ENCODE assay signal across 1 cellular context in the genomic region with DNA sequence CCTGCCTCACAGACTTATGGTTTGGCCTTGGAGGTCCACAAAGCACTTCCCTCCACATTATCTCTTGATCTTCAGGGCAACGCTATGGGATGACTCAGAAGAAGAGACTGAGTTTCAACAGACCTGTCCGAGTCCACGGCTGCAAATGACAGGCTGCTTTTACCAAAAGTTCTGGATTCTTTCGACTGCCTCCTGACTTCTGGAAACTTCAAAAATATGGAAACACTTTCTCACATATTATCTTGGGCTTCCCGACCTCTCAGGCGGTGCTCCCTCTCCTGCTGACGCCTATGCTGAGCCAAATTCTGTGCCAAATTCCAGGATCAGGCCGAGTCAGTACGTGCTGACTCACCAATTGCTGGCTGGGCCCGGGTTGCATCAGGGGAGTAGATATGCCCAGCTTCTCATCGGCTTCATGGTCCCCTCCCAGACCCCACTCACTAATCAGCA.
TF ChIP-seq lines count a peak whose summit lies in the region.

No MANE protein-coding gene starts in this region.

TF ChIP-seq in K562, 482 proteins besides CTCF, POLR2A, EP300 and RAD21 (continued from another document and continues in another):
- TF ChIP-seq, protein P1, sequence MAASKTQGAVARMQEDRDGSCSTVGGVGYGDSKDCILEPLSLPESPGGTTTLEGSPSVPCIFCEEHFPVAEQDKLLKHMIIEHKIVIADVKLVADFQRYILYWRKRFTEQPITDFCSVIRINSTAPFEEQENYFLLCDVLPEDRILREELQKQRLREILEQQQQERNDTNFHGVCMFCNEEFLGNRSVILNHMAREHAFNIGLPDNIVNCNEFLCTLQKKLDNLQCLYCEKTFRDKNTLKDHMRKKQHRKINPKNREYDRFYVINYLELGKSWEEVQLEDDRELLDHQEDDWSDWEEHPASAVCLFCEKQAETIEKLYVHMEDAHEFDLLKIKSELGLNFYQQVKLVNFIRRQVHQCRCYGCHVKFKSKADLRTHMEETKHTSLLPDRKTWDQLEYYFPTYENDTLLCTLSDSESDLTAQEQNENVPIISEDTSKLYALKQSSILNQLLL (CRISPR knock-in tag; IDR thresholded peaks at IDR 0.05; ENCODE audit: borderline replicate concordance) = no peak
- TF ChIP-seq FIP1L1 (IDR thresholded peaks at IDR 0.05; ENCODE audit: low read depth, low read length, poor library complexity, severe bottlenecking) = no peak
- TF ChIP-seq, protein P2, sequence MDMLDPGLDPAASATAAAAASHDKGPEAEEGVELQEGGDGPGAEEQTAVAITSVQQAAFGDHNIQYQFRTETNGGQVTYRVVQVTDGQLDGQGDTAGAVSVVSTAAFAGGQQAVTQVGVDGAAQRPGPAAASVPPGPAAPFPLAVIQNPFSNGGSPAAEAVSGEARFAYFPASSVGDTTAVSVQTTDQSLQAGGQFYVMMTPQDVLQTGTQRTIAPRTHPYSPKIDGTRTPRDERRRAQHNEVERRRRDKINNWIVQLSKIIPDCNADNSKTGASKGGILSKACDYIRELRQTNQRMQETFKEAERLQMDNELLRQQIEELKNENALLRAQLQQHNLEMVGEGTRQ (CRISPR knock-in tag; IDR thresholded peaks at IDR 0.05) = no peak
- TF ChIP-seq SMARCA4 (IDR thresholded peaks at IDR 0.05) = peak; percentile 68; the same call in 1 of the 2 replicates
- TF ChIP-seq, protein P3, sequence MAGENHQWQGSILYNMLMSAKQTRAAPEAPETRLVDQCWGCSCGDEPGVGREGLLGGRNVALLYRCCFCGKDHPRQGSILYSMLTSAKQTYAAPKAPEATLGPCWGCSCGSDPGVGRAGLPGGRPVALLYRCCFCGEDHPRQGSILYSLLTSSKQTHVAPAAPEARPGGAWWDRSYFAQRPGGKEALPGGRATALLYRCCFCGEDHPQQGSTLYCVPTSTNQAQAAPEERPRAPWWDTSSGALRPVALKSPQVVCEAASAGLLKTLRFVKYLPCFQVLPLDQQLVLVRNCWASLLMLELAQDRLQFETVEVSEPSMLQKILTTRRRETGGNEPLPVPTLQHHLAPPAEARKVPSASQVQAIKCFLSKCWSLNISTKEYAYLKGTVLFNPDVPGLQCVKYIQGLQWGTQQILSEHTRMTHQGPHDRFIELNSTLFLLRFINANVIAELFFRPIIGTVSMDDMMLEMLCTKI (IDR thresholded peaks at IDR 0.05; ENCODE audit: partially characterized antibody) = no peak
- TF ChIP-seq, protein P4, sequence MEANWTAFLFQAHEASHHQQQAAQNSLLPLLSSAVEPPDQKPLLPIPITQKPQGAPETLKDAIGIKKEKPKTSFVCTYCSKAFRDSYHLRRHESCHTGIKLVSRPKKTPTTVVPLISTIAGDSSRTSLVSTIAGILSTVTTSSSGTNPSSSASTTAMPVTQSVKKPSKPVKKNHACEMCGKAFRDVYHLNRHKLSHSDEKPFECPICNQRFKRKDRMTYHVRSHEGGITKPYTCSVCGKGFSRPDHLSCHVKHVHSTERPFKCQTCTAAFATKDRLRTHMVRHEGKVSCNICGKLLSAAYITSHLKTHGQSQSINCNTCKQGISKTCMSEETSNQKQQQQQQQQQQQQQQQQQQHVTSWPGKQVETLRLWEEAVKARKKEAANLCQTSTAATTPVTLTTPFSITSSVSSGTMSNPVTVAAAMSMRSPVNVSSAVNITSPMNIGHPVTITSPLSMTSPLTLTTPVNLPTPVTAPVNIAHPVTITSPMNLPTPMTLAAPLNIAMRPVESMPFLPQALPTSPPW (CRISPR knock-in tag; IDR thresholded peaks at IDR 0.05) = peak; percentile 41; the same call in 1 of the 2 replicates
- TF ChIP-seq NR2F6 (CRISPR knock-in tag; IDR thresholded peaks at IDR 0.05) = no peak
- TF ChIP-seq, protein P5, sequence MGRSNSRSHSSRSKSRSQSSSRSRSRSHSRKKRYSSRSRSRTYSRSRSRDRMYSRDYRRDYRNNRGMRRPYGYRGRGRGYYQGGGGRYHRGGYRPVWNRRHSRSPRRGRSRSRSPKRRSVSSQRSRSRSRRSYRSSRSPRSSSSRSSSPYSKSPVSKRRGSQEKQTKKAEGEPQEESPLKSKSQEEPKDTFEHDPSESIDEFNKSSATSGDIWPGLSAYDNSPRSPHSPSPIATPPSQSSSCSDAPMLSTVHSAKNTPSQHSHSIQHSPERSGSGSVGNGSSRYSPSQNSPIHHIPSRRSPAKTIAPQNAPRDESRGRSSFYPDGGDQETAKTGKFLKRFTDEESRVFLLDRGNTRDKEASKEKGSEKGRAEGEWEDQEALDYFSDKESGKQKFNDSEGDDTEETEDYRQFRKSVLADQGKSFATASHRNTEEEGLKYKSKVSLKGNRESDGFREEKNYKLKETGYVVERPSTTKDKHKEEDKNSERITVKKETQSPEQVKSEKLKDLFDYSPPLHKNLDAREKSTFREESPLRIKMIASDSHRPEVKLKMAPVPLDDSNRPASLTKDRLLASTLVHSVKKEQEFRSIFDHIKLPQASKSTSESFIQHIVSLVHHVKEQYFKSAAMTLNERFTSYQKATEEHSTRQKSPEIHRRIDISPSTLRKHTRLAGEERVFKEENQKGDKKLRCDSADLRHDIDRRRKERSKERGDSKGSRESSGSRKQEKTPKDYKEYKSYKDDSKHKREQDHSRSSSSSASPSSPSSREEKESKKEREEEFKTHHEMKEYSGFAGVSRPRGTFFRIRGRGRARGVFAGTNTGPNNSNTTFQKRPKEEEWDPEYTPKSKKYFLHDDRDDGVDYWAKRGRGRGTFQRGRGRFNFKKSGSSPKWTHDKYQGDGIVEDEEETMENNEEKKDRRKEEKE (IDR thresholded peaks at IDR 0.05; ENCODE audit: borderline replicate concordance in 1 of 2, control insufficient read depth in 1 of 2, low read depth in 2 of 2, low read length in 1 of 2) = no peak
- TF ChIP-seq, protein P6, sequence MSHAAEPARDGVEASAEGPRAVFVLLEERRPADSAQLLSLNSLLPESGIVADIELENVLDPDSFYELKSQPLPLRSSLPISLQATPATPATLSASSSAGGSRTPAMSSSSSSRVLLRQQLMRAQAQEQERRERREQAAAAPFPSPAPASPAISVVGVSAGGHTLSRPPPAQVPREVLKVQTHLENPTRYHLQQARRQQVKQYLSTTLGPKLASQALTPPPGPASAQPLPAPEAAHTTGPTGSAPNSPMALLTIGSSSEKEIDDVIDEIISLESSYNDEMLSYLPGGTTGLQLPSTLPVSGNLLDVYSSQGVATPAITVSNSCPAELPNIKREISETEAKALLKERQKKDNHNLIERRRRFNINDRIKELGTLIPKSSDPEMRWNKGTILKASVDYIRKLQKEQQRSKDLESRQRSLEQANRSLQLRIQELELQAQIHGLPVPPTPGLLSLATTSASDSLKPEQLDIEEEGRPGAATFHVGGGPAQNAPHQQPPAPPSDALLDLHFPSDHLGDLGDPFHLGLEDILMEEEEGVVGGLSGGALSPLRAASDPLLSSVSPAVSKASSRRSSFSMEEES (CRISPR knock-in tag; IDR thresholded peaks at IDR 0.05) = no peak
- no peak for TF ChIP-seq STAT5A (IDR thresholded peaks at IDR 0.05; ENCODE audit: borderline replicate concordance, low read length)
- TF ChIP-seq, protein P7, sequence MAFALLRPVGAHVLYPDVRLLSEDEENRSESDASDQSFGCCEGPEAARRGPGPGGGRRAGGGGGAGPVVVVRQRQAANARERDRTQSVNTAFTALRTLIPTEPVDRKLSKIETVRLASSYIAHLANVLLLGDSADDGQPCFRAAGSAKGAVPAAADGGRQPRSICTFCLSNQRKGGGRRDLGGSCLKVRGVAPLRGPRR (CRISPR knock-in tag; IDR thresholded peaks at IDR 0.05) = no peak
- TF ChIP-seq, protein P8, sequence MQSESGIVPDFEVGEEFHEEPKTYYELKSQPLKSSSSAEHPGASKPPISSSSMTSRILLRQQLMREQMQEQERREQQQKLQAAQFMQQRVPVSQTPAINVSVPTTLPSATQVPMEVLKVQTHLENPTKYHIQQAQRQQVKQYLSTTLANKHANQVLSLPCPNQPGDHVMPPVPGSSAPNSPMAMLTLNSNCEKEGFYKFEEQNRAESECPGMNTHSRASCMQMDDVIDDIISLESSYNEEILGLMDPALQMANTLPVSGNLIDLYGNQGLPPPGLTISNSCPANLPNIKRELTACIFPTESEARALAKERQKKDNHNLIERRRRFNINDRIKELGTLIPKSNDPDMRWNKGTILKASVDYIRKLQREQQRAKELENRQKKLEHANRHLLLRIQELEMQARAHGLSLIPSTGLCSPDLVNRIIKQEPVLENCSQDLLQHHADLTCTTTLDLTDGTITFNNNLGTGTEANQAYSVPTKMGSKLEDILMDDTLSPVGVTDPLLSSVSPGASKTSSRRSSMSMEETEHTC (IDR thresholded peaks at IDR 0.05) = no peak
- TF ChIP-seq, protein P9, sequence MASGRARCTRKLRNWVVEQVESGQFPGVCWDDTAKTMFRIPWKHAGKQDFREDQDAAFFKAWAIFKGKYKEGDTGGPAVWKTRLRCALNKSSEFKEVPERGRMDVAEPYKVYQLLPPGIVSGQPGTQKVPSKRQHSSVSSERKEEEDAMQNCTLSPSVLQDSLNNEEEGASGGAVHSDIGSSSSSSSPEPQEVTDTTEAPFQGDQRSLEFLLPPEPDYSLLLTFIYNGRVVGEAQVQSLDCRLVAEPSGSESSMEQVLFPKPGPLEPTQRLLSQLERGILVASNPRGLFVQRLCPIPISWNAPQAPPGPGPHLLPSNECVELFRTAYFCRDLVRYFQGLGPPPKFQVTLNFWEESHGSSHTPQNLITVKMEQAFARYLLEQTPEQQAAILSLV (tag; IDR thresholded peaks at IDR 0.05) = no peak
- no peak for TF ChIP-seq CBX2 (IDR thresholded peaks at IDR 0.05; ENCODE audit: insufficient read depth, low read length, poor library complexity, severe bottlenecking)
- TF ChIP-seq, protein P10, sequence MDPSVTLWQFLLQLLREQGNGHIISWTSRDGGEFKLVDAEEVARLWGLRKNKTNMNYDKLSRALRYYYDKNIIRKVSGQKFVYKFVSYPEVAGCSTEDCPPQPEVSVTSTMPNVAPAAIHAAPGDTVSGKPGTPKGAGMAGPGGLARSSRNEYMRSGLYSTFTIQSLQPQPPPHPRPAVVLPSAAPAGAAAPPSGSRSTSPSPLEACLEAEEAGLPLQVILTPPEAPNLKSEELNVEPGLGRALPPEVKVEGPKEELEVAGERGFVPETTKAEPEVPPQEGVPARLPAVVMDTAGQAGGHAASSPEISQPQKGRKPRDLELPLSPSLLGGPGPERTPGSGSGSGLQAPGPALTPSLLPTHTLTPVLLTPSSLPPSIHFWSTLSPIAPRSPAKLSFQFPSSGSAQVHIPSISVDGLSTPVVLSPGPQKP (CRISPR knock-in tag; IDR thresholded peaks at IDR 0.05) = no peak
- TF ChIP-seq FOXM1 (IDR thresholded peaks at IDR 0.05; ENCODE audit: low read depth) = no peak
- TF ChIP-seq FOXM1 (CRISPR knock-in tag; IDR thresholded peaks at IDR 0.05; ENCODE audit: low read depth) = no peak
- TF ChIP-seq, protein P11, sequence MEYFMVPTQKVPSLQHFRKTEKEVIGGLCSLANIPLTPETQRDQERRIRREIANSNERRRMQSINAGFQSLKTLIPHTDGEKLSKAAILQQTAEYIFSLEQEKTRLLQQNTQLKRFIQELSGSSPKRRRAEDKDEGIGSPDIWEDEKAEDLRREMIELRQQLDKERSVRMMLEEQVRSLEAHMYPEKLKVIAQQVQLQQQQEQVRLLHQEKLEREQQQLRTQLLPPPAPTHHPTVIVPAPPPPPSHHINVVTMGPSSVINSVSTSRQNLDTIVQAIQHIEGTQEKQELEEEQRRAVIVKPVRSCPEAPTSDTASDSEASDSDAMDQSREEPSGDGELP (CRISPR knock-in tag; IDR thresholded peaks at IDR 0.05; ENCODE audit: borderline replicate concordance) = no peak
- TF ChIP-seq SMAD2 (IDR thresholded peaks at IDR 0.05; ENCODE audit: low read depth, low read length) = no peak
- TF ChIP-seq HDAC2 (IDR thresholded peaks at IDR 0.05) = no peak
- no peak for TF ChIP-seq SAP30 (IDR thresholded peaks at IDR 0.05; ENCODE audit: borderline replicate concordance, insufficient read depth, low read depth, low read length, poor library complexity, severe bottlenecking)
- TF ChIP-seq NFE2 (IDR thresholded peaks at IDR 0.05; ENCODE audit: low read depth) = peak; percentile 64
- no peak for TF ChIP-seq MAZ (CRISPR knock-in tag; conservative IDR thresholded peaks at IDR 0.05 in 1 of 2, IDR thresholded peaks at IDR 0.05 in 1 of 2)
- no peak for TF ChIP-seq KDM1A (IDR thresholded peaks at IDR 0.05)
- TF ChIP-seq NR2C2 (CRISPR knock-in tag; IDR thresholded peaks at IDR 0.05) = no peak
- TF ChIP-seq NR2C2 (tag; IDR thresholded peaks at IDR 0.05) = peak; percentile 37; the same call in 1 of the 2 replicates
- TF ChIP-seq CREB1 (IDR thresholded peaks at IDR 0.05) = no peak
- TF ChIP-seq CREB1 (CRISPR knock-in tag; IDR thresholded peaks at IDR 0.05) = no peak
- TF ChIP-seq NFE2L1 (tag; IDR thresholded peaks at IDR 0.05; ENCODE audit: borderline replicate concordance, low read depth) = no peak
- TF ChIP-seq, protein P12, sequence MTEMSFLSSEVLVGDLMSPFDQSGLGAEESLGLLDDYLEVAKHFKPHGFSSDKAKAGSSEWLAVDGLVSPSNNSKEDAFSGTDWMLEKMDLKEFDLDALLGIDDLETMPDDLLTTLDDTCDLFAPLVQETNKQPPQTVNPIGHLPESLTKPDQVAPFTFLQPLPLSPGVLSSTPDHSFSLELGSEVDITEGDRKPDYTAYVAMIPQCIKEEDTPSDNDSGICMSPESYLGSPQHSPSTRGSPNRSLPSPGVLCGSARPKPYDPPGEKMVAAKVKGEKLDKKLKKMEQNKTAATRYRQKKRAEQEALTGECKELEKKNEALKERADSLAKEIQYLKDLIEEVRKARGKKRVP (CRISPR knock-in tag; IDR thresholded peaks at IDR 0.05) = peak; percentile 60; the same call in 1 of the 2 replicates
- peak; percentile 30; the same call in 1 of the 2 replicates for TF ChIP-seq EP400 (IDR thresholded peaks at IDR 0.05)
- TF ChIP-seq, protein P13, sequence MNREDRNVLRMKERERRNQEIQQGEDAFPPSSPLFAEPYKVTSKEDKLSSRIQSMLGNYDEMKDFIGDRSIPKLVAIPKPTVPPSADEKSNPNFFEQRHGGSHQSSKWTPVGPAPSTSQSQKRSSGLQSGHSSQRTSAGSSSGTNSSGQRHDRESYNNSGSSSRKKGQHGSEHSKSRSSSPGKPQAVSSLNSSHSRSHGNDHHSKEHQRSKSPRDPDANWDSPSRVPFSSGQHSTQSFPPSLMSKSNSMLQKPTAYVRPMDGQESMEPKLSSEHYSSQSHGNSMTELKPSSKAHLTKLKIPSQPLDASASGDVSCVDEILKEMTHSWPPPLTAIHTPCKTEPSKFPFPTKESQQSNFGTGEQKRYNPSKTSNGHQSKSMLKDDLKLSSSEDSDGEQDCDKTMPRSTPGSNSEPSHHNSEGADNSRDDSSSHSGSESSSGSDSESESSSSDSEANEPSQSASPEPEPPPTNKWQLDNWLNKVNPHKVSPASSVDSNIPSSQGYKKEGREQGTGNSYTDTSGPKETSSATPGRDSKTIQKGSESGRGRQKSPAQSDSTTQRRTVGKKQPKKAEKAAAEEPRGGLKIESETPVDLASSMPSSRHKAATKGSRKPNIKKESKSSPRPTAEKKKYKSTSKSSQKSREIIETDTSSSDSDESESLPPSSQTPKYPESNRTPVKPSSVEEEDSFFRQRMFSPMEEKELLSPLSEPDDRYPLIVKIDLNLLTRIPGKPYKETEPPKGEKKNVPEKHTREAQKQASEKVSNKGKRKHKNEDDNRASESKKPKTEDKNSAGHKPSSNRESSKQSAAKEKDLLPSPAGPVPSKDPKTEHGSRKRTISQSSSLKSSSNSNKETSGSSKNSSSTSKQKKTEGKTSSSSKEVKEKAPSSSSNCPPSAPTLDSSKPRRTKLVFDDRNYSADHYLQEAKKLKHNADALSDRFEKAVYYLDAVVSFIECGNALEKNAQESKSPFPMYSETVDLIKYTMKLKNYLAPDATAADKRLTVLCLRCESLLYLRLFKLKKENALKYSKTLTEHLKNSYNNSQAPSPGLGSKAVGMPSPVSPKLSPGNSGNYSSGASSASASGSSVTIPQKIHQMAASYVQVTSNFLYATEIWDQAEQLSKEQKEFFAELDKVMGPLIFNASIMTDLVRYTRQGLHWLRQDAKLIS (CRISPR knock-in tag; IDR thresholded peaks at IDR 0.05) = no peak
- no peak for TF ChIP-seq ATF1 (CRISPR knock-in tag; IDR thresholded peaks at IDR 0.05)
- 0 out of 2 replicates have a peak, but pooled peaks have one; percentile 15 for TF ChIP-seq ATF1 (tag; IDR thresholded peaks at IDR 0.05)
- TF ChIP-seq ZNF695 (CRISPR knock-in tag; IDR thresholded peaks at IDR 0.05) = no peak
- TF ChIP-seq CEBPB (tag; IDR thresholded peaks at IDR 0.05) = peak; percentile 60
- TF ChIP-seq OTX1 (CRISPR knock-in tag; IDR thresholded peaks at IDR 0.05) = no peak
- no peak for TF ChIP-seq ESRRA (IDR thresholded peaks at IDR 0.05; ENCODE audit: borderline replicate concordance, low read depth)
